In the genomic region with DNA sequence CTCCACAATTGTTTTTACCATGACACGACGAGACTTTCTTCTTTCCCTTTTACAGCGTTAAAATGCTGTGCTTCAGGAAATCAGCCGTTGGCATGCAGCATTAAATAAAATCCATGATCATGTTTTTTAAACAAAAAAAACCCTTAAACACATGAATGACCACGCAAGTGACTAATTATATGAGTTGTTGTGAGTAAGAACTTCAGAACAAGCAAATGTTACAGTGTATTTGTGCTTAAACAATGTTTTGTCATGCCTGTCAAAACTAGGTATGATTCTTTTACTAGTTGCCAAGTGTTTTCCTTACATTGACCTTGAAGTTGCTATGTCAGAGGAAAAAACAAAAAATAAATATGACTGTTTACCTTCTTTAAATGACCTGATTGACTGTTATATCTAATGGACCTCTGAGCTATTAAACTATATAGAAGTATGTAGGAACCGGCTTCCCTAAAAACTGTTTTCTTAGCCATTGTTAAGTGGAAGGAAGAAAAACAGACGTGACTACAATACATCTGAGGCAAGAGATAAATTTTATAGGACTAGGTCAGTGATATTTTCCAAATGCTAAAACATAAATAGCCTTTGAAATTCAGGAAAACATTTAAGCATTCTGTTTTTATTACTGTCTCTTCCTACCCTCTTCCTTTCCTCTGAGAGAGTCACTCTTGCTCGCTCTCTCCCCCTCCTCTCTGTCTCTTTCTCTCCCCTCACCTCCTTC, we compare ENCODE assay signal across 1 cellular context.
TF ChIP-seq lines count a peak whose summit lies in the region.

No MANE protein-coding gene starts in this region.

TF ChIP-seq in A549, 52 proteins besides CTCF, POLR2A, EP300 and RAD21:
- no peak for TF ChIP-seq HOXA7 (CRISPR knock-in tag; IDR thresholded peaks at IDR 0.05)
- no peak for TF ChIP-seq MAFK (IDR thresholded peaks at IDR 0.05; ENCODE audit: partially characterized antibody)
- no peak for TF ChIP-seq ZSCAN20 (CRISPR knock-in tag; IDR thresholded peaks at IDR 0.05)
- TF ChIP-seq POLR2AphosphoS2 (conservative IDR thresholded peaks at IDR 0.05; ENCODE audit: low read length), result no peak
- TF ChIP-seq FOSL2 (IDR thresholded peaks at IDR 0.05), result no peak
- TF ChIP-seq FOSL2 (CRISPR knock-in tag; IDR thresholded peaks at IDR 0.05), result no peak
- no peak for TF ChIP-seq CHD4 (IDR thresholded peaks at IDR 0.05; ENCODE audit: borderline replicate concordance)
- no peak for TF ChIP-seq TFCP2L1 (CRISPR knock-in tag; IDR thresholded peaks at IDR 0.05)
- TF ChIP-seq ZNF302 (CRISPR knock-in tag; IDR thresholded peaks at IDR 0.05), result no peak
